21 cellular contexts compared by ENCODE assay signal in the genomic region with DNA sequence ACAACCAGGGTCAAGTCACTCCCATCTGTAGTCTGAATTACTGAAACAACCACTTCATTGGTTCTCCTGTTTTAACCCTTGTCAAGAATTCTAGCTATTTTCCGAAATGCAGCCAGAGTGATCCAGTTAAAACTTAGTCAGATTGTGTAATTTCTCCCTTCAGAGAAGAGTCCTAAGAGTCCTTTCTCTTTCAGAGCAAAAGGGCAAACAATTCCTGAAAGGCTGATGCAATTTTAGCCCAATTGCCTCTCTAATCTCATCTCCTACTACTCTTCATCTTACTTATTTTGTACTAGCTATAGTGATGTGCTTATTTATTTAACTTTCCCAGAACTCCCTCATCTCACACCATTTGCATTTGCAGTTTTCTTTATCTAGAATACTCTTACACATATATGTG. TPM values are rescaled to one million over a fixed set of nuclear protein-coding genes. Genes with fewer than 3 reads are reported as not detected.
A peak's percentile ranks its signal among the peaks of the same experiment; 100 is the strongest.
DNase-seq lines count a peak whose midpoint lies in the region; ATAC-seq, FAIRE-seq and TF ChIP-seq lines count a peak whose summit lies in the region.
"Had no signal": no experiment of that assay in that cellular context is flagged by ENCODE, and none has a peak within 500 bp of the region (broad histone marks: within the 10 kb centered on the region; RNA-seq: fewer than 3 reads in every experiment).

No MANE protein-coding gene starts in this region.

- peak; percentile 20 for FAIRE-seq in astrocyte (lab: Jason Lieb, UNC)
- FAIRE-seq: HepG2 had no signal

- H3K4me1 ChIP-seq in astrocyte (ENCODE audit: insufficient read depth, low read length) (no peaks in the 10 kb centered on the region), OCI-LY7 (ENCODE audit: insufficient read depth, low read length, poor library complexity, severe bottlenecking) (no peaks in the 10 kb centered on the region)
- H3K4me1 ChIP-seq: body of pancreas, lower lobe of right lung had no signal

- H3K36me3 Mint-ChIP-seq in astrocyte (ENCODE audit: low read depth, unreplicated experiment), result no peaks in the 10 kb centered on the region
- H3K36me3 Mint-ChIP-seq: activated naive CD4-positive, alpha-beta T cell treated with anti-CD3 and anti-CD28 coated beads, Interleukin-2, amount 50 U/mL, for 24 hours; CD4-positive, CD25-positive, alpha-beta regulatory T cell; naive B cell had no signal

- H3K9me3 ChIP-seq in astrocyte (ENCODE audit: insufficient read depth, low read depth, low read length), result no peaks in the 10 kb centered on the region
- no peaks in the 10 kb centered on the region for H3K9me3 ChIP-seq in OCI-LY7 (ENCODE audit: low read length)
- H3K9me3 ChIP-seq: body of pancreas, lower lobe of right lung, MG63 had no signal

- DNase-seq in H4 (ENCODE audit: low spot score) (peak; percentile 74), astrocyte (ENCODE audit: low read depth) (peak; percentile 24), hepatic stellate cell (ENCODE audit: low spot score) (peak; percentile 4), OCI-LY7 (ENCODE audit: low spot score) (no peak)
- DNase-seq in stimulated activated CD4-positive, alpha-beta T cell treated with anti-CD3 and anti-CD28 coated beads, Interleukin-4, amount 100 ng/mL, for 1 hour, result no peak
- DNase-seq in activated naive CD4-positive, alpha-beta T cell treated with anti-CD3 and anti-CD28 coated beads, Interleukin-2, amount 50 U/mL, for 16 hours, result no peak
- DNase-seq: activated CD4-positive, alpha-beta T cell treated with anti-CD3 and anti-CD28 coated beads, Interleukin-2, amount 50 U/mL, for 48 hours; body of pancreas; CD4-positive, CD25-positive, alpha-beta regulatory T cell; glutamatergic neuron; lower lobe of right lung; naive B cell; NCI-H187; stimulated activated CD4-positive, alpha-beta T cell treated with anti-CD3 and anti-CD28 coated beads, Interleukin-4, amount 100 ng/mL, for 4 hours had no signal

- H3K4me3 Mint-ChIP-seq in astrocyte (ENCODE audit: unreplicated experiment), result no peak overlapping the region
- H3K4me3 Mint-ChIP-seq: activated naive CD4-positive, alpha-beta T cell treated with anti-CD3 and anti-CD28 coated beads, Interleukin-2, amount 50 U/mL, for 24 hours; CD4-positive, CD25-positive, alpha-beta regulatory T cell; naive B cell had no signal

- H3K27me3 ChIP-seq in astrocyte (ENCODE audit: insufficient read depth, low read length), result no peaks in the 10 kb centered on the region
- H3K27me3 ChIP-seq: body of pancreas, MG63 had no signal

- H3K4me2 ChIP-seq in astrocyte (ENCODE audit: low read length) (peak overlapping the region; percentile 56), OCI-LY7 (ENCODE audit: low read length) (no peak overlapping the region)

- no peaks in the 10 kb centered on the region for H3K27me3 Mint-ChIP-seq in astrocyte (ENCODE audit: low read depth, unreplicated experiment)
- H3K27me3 Mint-ChIP-seq: activated naive CD4-positive, alpha-beta T cell treated with anti-CD3 and anti-CD28 coated beads, Interleukin-2, amount 50 U/mL, for 24 hours; CD4-positive, CD25-positive, alpha-beta regulatory T cell; naive B cell had no signal

- BruUV-seq in OCI-LY7 (replicated peaks; lab: Mats Ljungman, UMichigan), result no TSS peak

- H3K36me3 ChIP-seq in astrocyte (ENCODE audit: insufficient read depth, low read length) (no peaks in the 10 kb centered on the region), OCI-LY7 (ENCODE audit: insufficient read depth, low read length) (no peaks in the 10 kb centered on the region)
- H3K36me3 ChIP-seq: lower lobe of right lung had no signal

- H4K20me1 ChIP-seq in astrocyte (ENCODE audit: insufficient read depth, low read length) (no peaks in the 10 kb centered on the region), OCI-LY7 (ENCODE audit: insufficient read depth, low read length) (no peaks in the 10 kb centered on the region)

- H3K9ac ChIP-seq in astrocyte (ENCODE audit: low read length), result no peak overlapping the region

- no peak for TF ChIP-seq CTCF in astrocyte (IDR thresholded peaks at IDR 0.05; ENCODE audit: insufficient read depth, low read depth, low read length)
- TF ChIP-seq CTCF in OCI-LY7 (conservative IDR thresholded peaks at IDR 0.05; ENCODE audit: low read length), result no peak

- H3K79me2 ChIP-seq in astrocyte (ENCODE audit: insufficient read depth, low read length), result no peaks in the 10 kb centered on the region
- H3K79me2 ChIP-seq in OCI-LY7 (ENCODE audit: insufficient read depth, low read depth, low read length), result no peaks in the 10 kb centered on the region

- H3K27ac Mint-ChIP-seq in astrocyte (ENCODE audit: unreplicated experiment), result peak overlapping the region; percentile 60
- H3K27ac Mint-ChIP-seq: activated naive CD4-positive, alpha-beta T cell treated with anti-CD3 and anti-CD28 coated beads, Interleukin-2, amount 50 U/mL, for 24 hours; CD4-positive, CD25-positive, alpha-beta regulatory T cell; naive B cell had no signal

- intact Hi-C loops in OCI-LY7 (cut with micrococcal nuclease; ENCODE audit: unreplicated experiment), result no loop called here

- POLR2A ChIA-PET in OCI-LY7 (lab: Charles Lee), result no interaction called here

- no peak for ATAC-seq in HG03460 (IDR thresholded peaks at IDR 0.05; ENCODE audit: unreplicated experiment)
- ATAC-seq: body of pancreas, HepG2, lower lobe of right lung had no signal

- H3K9me2 ChIP-seq in OCI-LY7 (ENCODE audit: insufficient read depth, low read length), result no peaks in the 10 kb centered on the region

- no peak overlapping the region for H3K27ac ChIP-seq in astrocyte (ENCODE audit: low read depth, low read length)
- no peak overlapping the region for H3K27ac ChIP-seq in OCI-LY7 (ENCODE audit: low read depth, low read length, poor library complexity, severe bottlenecking)
- H3K27ac ChIP-seq: body of pancreas, epithelial cell of prostate, lower lobe of right lung, skin epidermis, VCaP had no signal

- H3K9me3 Mint-ChIP-seq in astrocyte (ENCODE audit: unreplicated experiment), result no peaks in the 10 kb centered on the region
- H3K9me3 Mint-ChIP-seq: activated naive CD4-positive, alpha-beta T cell treated with anti-CD3 and anti-CD28 coated beads, Interleukin-2, amount 50 U/mL, for 24 hours; naive B cell had no signal

- H3K4me3 ChIP-seq in astrocyte (ENCODE audit: insufficient read depth, low read depth, low read length) (no peak overlapping the region), OCI-LY7 (ENCODE audit: low read depth, low read length, poor library complexity, severe bottlenecking) (no peak overlapping the region)
- H3K4me3 ChIP-seq: body of pancreas, lower lobe of right lung, MG63, skin epidermis had no signal

- H3K4me1 Mint-ChIP-seq in astrocyte (ENCODE audit: low read depth, unreplicated experiment), result peaks cover 13% of the 10 kb centered on the region
- H3K4me1 Mint-ChIP-seq: activated naive CD4-positive, alpha-beta T cell treated with anti-CD3 and anti-CD28 coated beads, Interleukin-2, amount 50 U/mL, for 24 hours; CD4-positive, CD25-positive, alpha-beta regulatory T cell; naive B cell had no signal

- H2AFZ ChIP-seq in astrocyte (ENCODE audit: low read depth, low read length) (no peak overlapping the region), OCI-LY7 (ENCODE audit: low read length) (no peak overlapping the region)

- CTCF ChIA-PET in OCI-LY7 (lab: Charles Lee; ENCODE audit: unreplicated experiment), result no interaction called here

RNA-seq across cellular contexts. Expression of a gene that starts 44.8 kb away (rescaled TPM):
- total RNA-seq in H4 (2014; rRNA removed; shearing (Covaris generic)), result 75.8 and 80.5 TPM in 2 replicates
- total RNA-seq in astrocyte (not detected in 2 replicates), OCI-LY7 (2022) (not detected in 2 replicates)
- total RNA-seq in OCI-LY7 (2014; rRNA removed; shearing (Covaris generic)), result not detected in 2 replicates
- total RNA-seq: HepG2 had no signal

Comparison
In these comparisons a context has a peak if more than half of its experiments do, and no peak if none do; other contexts are left out.
1. DNase-seq: peak in H4 (single experiment), astrocyte (single experiment) and hepatic stellate cell (single experiment); none in stimulated activated CD4-positive, alpha-beta T cell treated with anti-CD3 and anti-CD28 coated beads, Interleukin-4, amount 100 ng/mL, for 1 hour (single experiment), activated naive CD4-positive, alpha-beta T cell treated with anti-CD3 and anti-CD28 coated beads, Interleukin-2, amount 50 U/mL, for 16 hours (single experiment) and OCI-LY7 (single experiment).
2. RNA of a gene that starts 44.8 kb away (total RNA-seq): 75.8 to 80.5 TPM in H4; not detected in astrocyte and not detected in OCI-LY7; every median in the first group is over 10 times any median in the second.